Comparison of ENCODE assay signal across 8 cellular contexts in genomic region chr13:51781246-51782022, GRCh38. TPM values are rescaled to one million over a fixed set of nuclear protein-coding genes. Genes with fewer than 3 reads are reported as not detected.
A peak's percentile ranks its signal among the peaks of the same experiment; 100 is the strongest.
DNase-seq lines count a peak whose midpoint lies in the region; ATAC-seq and TF ChIP-seq lines count a peak whose summit lies in the region.

No MANE protein-coding gene starts in this region.

- ATAC-seq in GM21717 (IDR thresholded peaks at IDR 0.05; ENCODE audit: unreplicated experiment) (peak; percentile 58), RWPE2 (ENCODE audit: low read depth) (peak; percentile 90), heart right ventricle (peak in 6 of 8 donors; percentile 39 to 57 (median 42)), GM18505 (IDR thresholded peaks at IDR 0.05; ENCODE audit: unreplicated experiment) (no peak)

- H3K4me1 ChIP-seq in RWPE2 (ENCODE audit: insufficient read depth, poor library complexity, severe bottlenecking) (no peaks in the 10 kb centered on the region), heart right ventricle (peaks cover 5 to 11% (median 11%) of the 10 kb centered on the region in 9 donors), tibial nerve (peaks cover 0 to 16% (median 11%) of the 10 kb centered on the region in 4 donors)

- intact Hi-C loops in heart right ventricle (cut with DNase I) = loop anchor here in 1 of 10 donors (10.0 kb wide), 1 partner anchor 197 kb away; the partner anchor contains the start of gene WDFY2
- intact Hi-C loops in posterior vena cava (cut with DNase I) = loop anchor here in 1 of 2 donors (5.0 kb wide), 1 partner anchor 779 kb away; no protein-coding TSS in a partner anchor

- no peak for TF ChIP-seq EP300 in tibial nerve (IDR thresholded peaks at IDR 0.05)

- 73 to 78% methylated on average over 15 of the region's 15 CpGs for WGBS in heart right ventricle, 2 donors
- 81% methylated on average over 15 of the region's 15 CpGs for WGBS in tibial nerve, 2 donors

- DNase-seq in D341Med (ENCODE audit: low spot score) (peak; percentile 75), RWPE2 (ENCODE audit: low spot score) (no peak), heart right ventricle (no peak), posterior vena cava (ENCODE audit: low spot score) (no peak), NCI-H146 (lab: John Stamatoyannopoulos, UW) (no peak), tibial nerve (ENCODE audit: low spot score in 2 of 2) (no peak)

- no peaks in the 10 kb centered on the region for H3K9me3 ChIP-seq in RWPE2 (ENCODE audit: severe bottlenecking)
- no peaks in the 10 kb centered on the region for H3K9me3 ChIP-seq in heart right ventricle
- no peaks in the 10 kb centered on the region for H3K9me3 ChIP-seq in tibial nerve

- no peaks in the 10 kb centered on the region for H3K36me3 ChIP-seq in RWPE2 (ENCODE audit: low read depth)
- peaks cover 0 to 11% (median 0%) of the 10 kb centered on the region in 9 donors for H3K36me3 ChIP-seq in heart right ventricle
- H3K36me3 ChIP-seq in tibial nerve = peaks cover 0 to 15% (median 0%) of the 10 kb centered on the region in 3 donors

- TF ChIP-seq POLR2A in GM18505 (IDR thresholded peaks at IDR 0.05; ENCODE audit: borderline replicate concordance, extremely low read depth, insufficient read depth, insufficient read length) = no peak
- TF ChIP-seq POLR2A in tibial nerve (IDR thresholded peaks at IDR 0.05) = no peak

- TF ChIP-seq CTCF in RWPE2 (IDR thresholded peaks at IDR 0.05; ENCODE audit: poor library complexity, severe bottlenecking) = peak; percentile 49
- peak in 5 of 9 donors; percentile 12 to 42 (median 34) for TF ChIP-seq CTCF in heart right ventricle (IDR thresholded peaks at IDR 0.05)
- no peak for TF ChIP-seq CTCF in tibial nerve (IDR thresholded peaks at IDR 0.05)

- no peak overlapping the region for H3K4me3 ChIP-seq in RWPE2 (ENCODE audit: severe bottlenecking)
- H3K4me3 ChIP-seq in heart right ventricle = no peak overlapping the region
- H3K4me3 ChIP-seq in tibial nerve = no peak overlapping the region

- no peaks in the 10 kb centered on the region for H3K27me3 ChIP-seq in RWPE2 (ENCODE audit: insufficient read depth, poor library complexity, severe bottlenecking)
- H3K27me3 ChIP-seq in heart right ventricle = no peaks in the 10 kb centered on the region
- H3K27me3 ChIP-seq in tibial nerve = no peaks in the 10 kb centered on the region

- no peak overlapping the region for H3K27ac ChIP-seq in RWPE2 (ENCODE audit: poor library complexity, severe bottlenecking)
- H3K27ac ChIP-seq in heart right ventricle = no peak overlapping the region
- no peak overlapping the region for H3K27ac ChIP-seq in tibial nerve

RNA-seq across cellular contexts. Expression of gene DHRS12, which starts 22.5 kb away (rescaled TPM):
- total RNA-seq in heart right ventricle = 10 to 100 TPM in 6 of 10 donors, 1 to 10 TPM in 4; 8.6 to 14.0 (median 10.3) TPM
- polyA plus RNA-seq in heart right ventricle = 10 to 100 TPM in 1 of 2 donors, 1 to 10 TPM in 1; 5.5 to 20.6 TPM
- 10 to 100 TPM in 1 of 2 donors, 1 to 10 TPM in 1; 9.9 to 11.1 TPM for total RNA-seq in posterior vena cava
- total RNA-seq in tibial nerve = 10 to 100 TPM; 12.3 to 19.5 (median 16.7) TPM

Comparison
In these comparisons a context has a peak if more than half of its experiments do, and no peak if none do; other contexts are left out.
1. CTCF ChIP-seq: peak in RWPE2 (single experiment) and heart right ventricle (5 of 9); none in tibial nerve (0 of 5).